In the genomic region with DNA sequence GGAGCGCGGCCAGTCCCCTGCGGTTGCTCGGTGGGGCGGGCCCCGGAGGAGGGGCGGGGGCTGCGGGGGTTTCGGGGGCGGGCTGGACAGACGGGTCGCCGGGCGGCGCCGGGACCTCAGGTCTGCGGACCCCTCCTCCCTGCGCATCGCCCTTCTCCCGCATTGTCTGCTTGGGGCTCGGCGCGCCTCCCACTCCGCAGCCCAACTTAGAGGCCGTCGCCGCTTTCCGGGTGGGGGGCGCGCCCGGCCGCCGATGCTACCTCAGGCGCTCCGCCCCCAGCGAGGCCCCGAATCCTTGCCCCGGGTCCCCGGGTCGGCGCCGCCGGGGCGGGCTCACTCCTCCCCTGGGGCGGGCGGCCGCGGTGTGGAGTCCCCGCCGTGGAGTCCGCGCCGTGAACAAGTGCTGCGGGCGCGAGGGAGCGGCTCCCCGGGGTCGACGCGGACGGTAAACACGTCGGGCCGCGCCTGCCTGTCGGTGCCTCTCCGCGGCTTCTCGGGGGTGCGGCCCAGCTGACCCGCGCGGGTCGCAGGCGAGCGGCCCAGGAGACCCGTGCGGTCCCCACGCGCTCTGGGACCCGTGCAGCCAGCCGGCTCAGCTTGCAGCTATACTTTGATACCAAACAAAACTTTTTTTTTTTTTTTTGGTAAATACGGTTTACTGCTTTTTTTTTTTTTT, we compare ENCODE assay signal across 7 cellular contexts. TPM values are rescaled to one million over a fixed set of nuclear protein-coding genes. Genes with fewer than 3 reads are reported as not detected.
DNase-seq lines count a peak whose midpoint lies in the region; ATAC-seq and TF ChIP-seq lines count a peak whose summit lies in the region.

No MANE protein-coding gene starts in this region.

- H3K27me3 Mint-ChIP-seq in activated naive CD4-positive, alpha-beta T cell treated with anti-CD3 and anti-CD28 coated beads for 36 hours (ENCODE audit: low read depth), result no peaks in the 10 kb centered on the region

- no peaks in the 10 kb centered on the region for H3K9me3 Mint-ChIP-seq in activated naive CD4-positive, alpha-beta T cell treated with anti-CD3 and anti-CD28 coated beads for 36 hours

- H3K27ac Mint-ChIP-seq in activated naive CD4-positive, alpha-beta T cell treated with anti-CD3 and anti-CD28 coated beads for 36 hours, result peak overlapping the region; percentile 88

- TF ChIP-seq CTCF in left ventricle myocardium inferior (IDR thresholded peaks at IDR 0.05; ENCODE audit: borderline replicate concordance), result no peak

- CTCF ChIA-PET in activated naive CD4-positive, alpha-beta T cell treated with anti-CD3 and anti-CD28 coated beads for 36 hours (lab: Charles Lee), result interaction anchor here (0.8 to 4.8 kb wide), 5 partner anchors 24 to 312 kb away, joined by 3 to 30 read pairs (median 3); no protein-coding TSS in a partner anchor

- intact Hi-C loops in activated naive CD4-positive, alpha-beta T cell treated with anti-CD3 and anti-CD28 coated beads for 36 hours (cut with micrococcal nuclease), result loop anchor here (1.0 kb wide), 5 partner anchors 23 to 63 kb away; no protein-coding TSS in a partner anchor
- intact Hi-C loops in left ventricle myocardium inferior (cut with micrococcal nuclease), result no loop called here

- peak overlapping the region; percentile 97 for H3K27ac ChIP-seq in left ventricle myocardium inferior (replicated peaks)

- no peaks in the 10 kb centered on the region for H3K27me3 ChIP-seq in left ventricle myocardium inferior (ENCODE audit: low read depth)

- peak overlapping the region; percentile 91 for H3K4me3 Mint-ChIP-seq in activated naive CD4-positive, alpha-beta T cell treated with anti-CD3 and anti-CD28 coated beads for 36 hours

- H3K4me1 ChIP-seq in left ventricle myocardium inferior, result peaks cover 63% of the 10 kb centered on the region

- peaks cover 53% of the 10 kb centered on the region for H3K4me1 Mint-ChIP-seq in activated naive CD4-positive, alpha-beta T cell treated with anti-CD3 and anti-CD28 coated beads for 36 hours (ENCODE audit: low read depth)

- ATAC-seq in GM18519 (IDR thresholded peaks at IDR 0.05; ENCODE audit: low FRiP score, unreplicated experiment) (peak; percentile 22), HG02840 (IDR thresholded peaks at IDR 0.05; ENCODE audit: low FRiP score, unreplicated experiment) (peak; percentile 36)

- peak overlapping the region; percentile 93 for H3K4me3 ChIP-seq in left ventricle myocardium inferior
- H3K4me3 ChIP-seq in skeletal muscle cell (ENCODE audit: low read depth, low read length), result peak overlapping the region; percentile 71

- H3K9me3 ChIP-seq in left ventricle myocardium inferior (replicated peaks), result no peaks in the 10 kb centered on the region

- H3K36me3 Mint-ChIP-seq in activated naive CD4-positive, alpha-beta T cell treated with anti-CD3 and anti-CD28 coated beads for 36 hours (ENCODE audit: low read depth), result peaks cover 2% of the 10 kb centered on the region

- peaks cover 3% of the 10 kb centered on the region for H3K36me3 ChIP-seq in left ventricle myocardium inferior

- DNase-seq in RKO (ENCODE audit: low spot score) (peak; percentile 21), left ventricle myocardium inferior (peak; percentile 59), skeletal muscle cell (ENCODE audit: low read depth) (no peak), HK-2 (ENCODE audit: unreplicated experiment) (no peak)
- peak; percentile 33 for DNase-seq in activated naive CD4-positive, alpha-beta T cell treated with anti-CD3 and anti-CD28 coated beads for 36 hours

RNA-seq across cellular contexts. Expression of a gene that starts 0.6 kb away (rescaled TPM):
- total RNA-seq in activated naive CD4-positive, alpha-beta T cell treated with anti-CD3 and anti-CD28 coated beads for 36 hours, result 10 to 100 TPM; 79.4 to 83.2 TPM
- total RNA-seq in left ventricle myocardium inferior, result 331 TPM

Comparison
In these comparisons a context has a peak if more than half of its experiments do, and no peak if none do; other contexts are left out.
1. DNase-seq: peak in RKO (single experiment), activated naive CD4-positive, alpha-beta T cell treated with anti-CD3 and anti-CD28 coated beads for 36 hours (single experiment) and left ventricle myocardium inferior (single experiment); none in skeletal muscle cell (single experiment) and HK-2 (single experiment).